Comparison of ENCODE assay signal across 8 cellular contexts in genomic region chr16:56519459-56520250, GRCh38. TPM values are rescaled to one million over a fixed set of nuclear protein-coding genes. Genes with fewer than 3 reads are reported as not detected.
DNase-seq lines count a peak whose midpoint lies in the region; ATAC-seq and TF ChIP-seq lines count a peak whose summit lies in the region.

Gene BBS2, minus strand, starts transcription at chr16:56520024. Its CDS starts 162 bp downstream, at chr16:56519862.

- peak within 1 kb of the TSS; percentile 86 for H2AFZ ChIP-seq in SU-DHL-6 (ENCODE audit: low read depth, low read length, severe bottlenecking)

- H3F3A ChIP-seq in SU-DHL-6 (ENCODE audit: insufficient read depth), result no peaks in the 10 kb centered on the region

- peak within 1 kb of the TSS; percentile 69 for H3K9ac ChIP-seq in SU-DHL-6 (ENCODE audit: low read length)

- H3K9me3 ChIP-seq in SU-DHL-6 (ENCODE audit: insufficient read depth, low read length), result no peaks in the 10 kb centered on the region
- H3K9me3 ChIP-seq in ovary, result no peaks in the 10 kb centered on the region
- no peaks in the 10 kb centered on the region for H3K9me3 ChIP-seq in thymus (ENCODE audit: control insufficient read depth)

- no peaks in the 10 kb centered on the region for H4K20me1 ChIP-seq in SU-DHL-6 (ENCODE audit: low read depth, low read length)

- H3K27me3 ChIP-seq in SU-DHL-6 (ENCODE audit: low read length) (no peaks in the 10 kb centered on the region), ovary (no peaks in the 10 kb centered on the region), thymus (ENCODE audit: control insufficient read depth, insufficient read depth) (no peaks in the 10 kb centered on the region)

- H3K27ac ChIP-seq in SU-DHL-6 (ENCODE audit: low read depth, low read length), result no peak within 1 kb of the TSS; the same call in 1 of the 2 replicates
- H3K27ac ChIP-seq in ovary, result peak within 1 kb of the TSS; percentile 42 to 58
- H3K27ac ChIP-seq in thymus (ENCODE audit: low read depth), result peak within 1 kb of the TSS; percentile 72

- no peaks in the 10 kb centered on the region for H3K79me2 ChIP-seq in SU-DHL-6 (ENCODE audit: insufficient read depth, low read length)

- no peak for TF ChIP-seq EP300 in ovary (IDR thresholded peaks at IDR 0.05)

- WGBS in ovary, 3 donors, result 0 to 1% (median 1%) methylated on average over 55 to 65 of the region's 65 CpGs
- WGBS in thymus, result under 1% methylated on average over 65 of the region's 65 CpGs

- no peaks in the 10 kb centered on the region for H3K36me3 ChIP-seq in SU-DHL-6 (ENCODE audit: low read length)
- H3K36me3 ChIP-seq in ovary, result no peaks in the 10 kb centered on the region
- H3K36me3 ChIP-seq in thymus (ENCODE audit: control insufficient read depth, insufficient read depth), result no peaks in the 10 kb centered on the region

- no peaks in the 10 kb centered on the region for H3K9me2 ChIP-seq in SU-DHL-6 (replicated peaks; ENCODE audit: insufficient read depth, low read length)

- intact Hi-C loops in Right ventricle myocardium inferior (cut with DNase I), result no loop called here
- intact Hi-C loops in ovary (cut with DNase I), result loop anchor here in 3 of 4 donors (5.0 to 10.0 kb wide), 4 partner anchors 65 to 185 kb away; partner anchors contain the start of gene MT3 (in 1 of the 3)

- ATAC-seq in HG02642 (IDR thresholded peaks at IDR 0.05; ENCODE audit: poor library complexity, unreplicated experiment) (peak; percentile 91), Right ventricle myocardium inferior (peak; percentile 98)

- peak within 1 kb of the TSS; percentile 69 for H3K4me2 ChIP-seq in SU-DHL-6 (ENCODE audit: low read depth, low read length, poor library complexity, severe bottlenecking)

- H3K4me1 ChIP-seq in ovary (ENCODE audit: insufficient read depth), result peaks cover 11% of the 10 kb centered on the region
- H3K4me1 ChIP-seq in thymus (ENCODE audit: control insufficient read depth, insufficient read depth, low read length), result peaks cover 8% of the 10 kb centered on the region

- H3K4me3 ChIP-seq in GM12865 (ENCODE audit: low read depth, low read length), result peak within 1 kb of the TSS; percentile 83
- peak within 1 kb of the TSS; percentile 80 for H3K4me3 ChIP-seq in SU-DHL-6 (ENCODE audit: insufficient read depth, low read length, poor library complexity, severe bottlenecking)
- peak within 1 kb of the TSS; percentile 85 for H3K4me3 ChIP-seq in ovary
- H3K4me3 ChIP-seq in thymus (ENCODE audit: low read length), result peak within 1 kb of the TSS; percentile 93

- no peak for TF ChIP-seq CTCF in GM12865 (IDR thresholded peaks at IDR 0.05; ENCODE audit: insufficient read depth, low read depth, low read length, missing control alignments)
- no peak for TF ChIP-seq CTCF in SU-DHL-6 (IDR thresholded peaks at IDR 0.05; ENCODE audit: insufficient read depth, low read length, poor library complexity, severe bottlenecking)
- TF ChIP-seq CTCF in ovary (IDR thresholded peaks at IDR 0.05), result peak in 2 of 3 donors; percentile 21 to 30

- peak; percentile 92 for DNase-seq in GM12865 (ENCODE audit: low read depth)
- DNase-seq in NCI-H1105 (lab: John Stamatoyannopoulos, UW), result peak; percentile 91
- DNase-seq in activated naive CD8-positive, alpha-beta T cell treated with anti-CD3 and anti-CD28 coated beads, Interleukin-2, amount 50 U/mL, for 16 hours (ENCODE audit: low read depth, low spot score), result peak; percentile 88
- DNase-seq in Right ventricle myocardium inferior (ENCODE audit: missing footprints), result peak; percentile 95
- DNase-seq in ovary, result peak; percentile 88 to 94 (median 91)

- TF ChIP-seq POLR2A in ovary (IDR thresholded peaks at IDR 0.05), result peak; percentile 89

RNA-seq across cellular contexts. Expression of gene BBS2, which starts in this region (rescaled TPM):
- 37.7 TPM for total RNA-seq in Right ventricle myocardium inferior
- 10 to 100 TPM; 50.4 to 86.2 (median 67.1) TPM for total RNA-seq in ovary
- 10 to 100 TPM; 47.9 to 81.0 TPM for polyA plus RNA-seq in ovary
- polyA plus RNA-seq in thymus, result 49.2 TPM

Comparison
In these comparisons a context has a peak if more than half of its experiments do, and no peak if none do; other contexts are left out.
1. CTCF ChIP-seq: peak in ovary (2 of 3); none in GM12865 (single experiment) and SU-DHL-6 (single experiment).
2. Peak in every context shown above with its lines, with median percentiles within 50 percentile points of each other: DNase-seq and H3K4me3 ChIP-seq.